18 cellular contexts compared by ENCODE assay signal in the genomic region with DNA sequence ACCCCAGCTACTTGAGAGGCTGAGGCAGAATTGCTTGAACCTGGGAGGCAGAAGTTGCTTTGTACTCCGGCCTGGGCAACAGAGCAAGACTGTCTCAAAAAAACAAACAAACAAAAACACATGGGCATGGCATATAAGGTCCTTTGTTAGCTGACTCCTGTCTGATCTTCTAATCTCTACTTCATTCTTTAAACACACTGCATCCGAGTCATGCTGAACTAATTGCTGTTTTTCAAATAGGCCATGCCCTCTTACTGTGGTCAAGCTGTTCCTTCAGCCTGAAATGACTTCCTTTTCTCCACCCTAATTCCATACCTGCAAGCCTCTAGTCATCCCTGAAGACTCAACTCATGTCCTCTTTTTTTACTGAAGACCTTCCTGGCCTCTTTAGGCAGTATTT.
"Had no signal": no experiment of that assay in that cellular context is flagged by ENCODE, and none has a peak within 500 bp of the region (broad histone marks: within the 10 kb centered on the region; RNA-seq: fewer than 3 reads in every experiment).

No MANE protein-coding gene starts in this region.

- DNase-seq: activated CD4-positive, alpha-beta T cell treated with anti-CD3 and anti-CD28 coated beads for 1 hour; activated CD4-positive, alpha-beta T cell treated with anti-CD3 and anti-CD28 coated beads, Interleukin-2, amount 50 U/mL, for 48 hours; activated gamma-delta T cell treated with Interleukin-2 at 50 U/mL for 16 hours; activated naive CD8-positive, alpha-beta T cell treated with anti-CD3 and anti-CD28 coated beads, Interleukin-2, amount 10 ng/mL, durations not matched to agents 7 days and 5 days; activated T-cell treated with anti-CD3 and anti-CD28 coated beads, Interleukin-2, amount 50 U/mL, for 48 hours; foreskin keratinocyte; head of caudate nucleus; kidney; left ventricle myocardium superior; naive B cell; stimulated activated CD4-positive, alpha-beta T cell treated with anti-CD3 and anti-CD28 coated beads, Interleukin-2, amount 100 ng/mL, for 24 hours; stimulated activated naive CD4-positive, alpha-beta T cell treated with Interleukin-2 at 50 U/mL for 16 hours; trophoblast cell had no signal

- ATAC-seq: left ventricle myocardium superior, sciatic nerve had no signal

- H3K27me3 ChIP-seq: ascending aorta, cardiac muscle cell, foreskin keratinocyte had no signal

- H3K36me3 Mint-ChIP-seq: activated naive CD8-positive, alpha-beta T cell treated with anti-CD3 and anti-CD28 coated beads, Interleukin-2, amount 10 ng/mL, durations not matched to agents 7 days and 5 days; naive B cell had no signal

- H3K4me3 Mint-ChIP-seq: activated naive CD8-positive, alpha-beta T cell treated with anti-CD3 and anti-CD28 coated beads, Interleukin-2, amount 10 ng/mL, durations not matched to agents 7 days and 5 days; naive B cell; T-helper 2 cell treated with Interferon-gamma antibody and Interleukin-4, amounts not matched to agents 5 μg/mL and 100 μg/mL, for 36 hours had no signal

- H3K4me1 ChIP-seq: ascending aorta, prostate gland had no signal

- H3K27ac ChIP-seq: ascending aorta, cardiac muscle cell, foreskin keratinocyte, prostate gland had no signal

- H3K36me3 ChIP-seq: ascending aorta, cardiac muscle cell, prostate gland had no signal

- H3K27me3 Mint-ChIP-seq: activated naive CD8-positive, alpha-beta T cell treated with anti-CD3 and anti-CD28 coated beads, Interleukin-2, amount 10 ng/mL, durations not matched to agents 7 days and 5 days; naive B cell had no signal

- H3K27ac Mint-ChIP-seq: activated naive CD8-positive, alpha-beta T cell treated with anti-CD3 and anti-CD28 coated beads, Interleukin-2, amount 10 ng/mL, durations not matched to agents 7 days and 5 days; naive B cell; T-helper 2 cell treated with Interferon-gamma antibody and Interleukin-4, amounts not matched to agents 5 μg/mL and 100 μg/mL, for 36 hours had no signal

- H3K9me3 Mint-ChIP-seq: activated naive CD8-positive, alpha-beta T cell treated with anti-CD3 and anti-CD28 coated beads, Interleukin-2, amount 10 ng/mL, durations not matched to agents 7 days and 5 days; T-helper 2 cell treated with Interferon-gamma antibody and Interleukin-4, amounts not matched to agents 5 μg/mL and 100 μg/mL, for 36 hours had no signal

- H3K4me1 Mint-ChIP-seq: naive B cell had no signal

- H3K9me3 ChIP-seq: ascending aorta, prostate gland had no signal

- H3K4me3 ChIP-seq: ascending aorta, cardiac muscle cell, prostate gland had no signal
